In genomic region chr6:108312604-108313003, GRCh38 we compare ENCODE assay signal across 22 cellular contexts. TPM values are rescaled to one million over a fixed set of nuclear protein-coding genes. Genes with fewer than 3 reads are reported as not detected.
DNase-seq lines count a peak whose midpoint lies in the region; ATAC-seq, FAIRE-seq and TF ChIP-seq lines count a peak whose summit lies in the region.
"Had no signal": no experiment of that assay in that cellular context is flagged by ENCODE, and none has a peak within 500 bp of the region (broad histone marks: within the 10 kb centered on the region; RNA-seq: fewer than 3 reads in every experiment).

No MANE protein-coding gene starts in this region.

- no peaks in the 10 kb centered on the region for H4K20me1 ChIP-seq in HepG2 (ENCODE audit: insufficient read depth, low read length)
- H4K20me1 ChIP-seq in PC-3 (ENCODE audit: low read length) = no peaks in the 10 kb centered on the region

- H3K9me3 Mint-ChIP-seq in HFFc6 = no peaks in the 10 kb centered on the region

- no peak for TF ChIP-seq CTCF in HFFc6 (IDR thresholded peaks at IDR 0.05)
- no peak for TF ChIP-seq CTCF in body of pancreas (IDR thresholded peaks at IDR 0.05)
- TF ChIP-seq CTCF in HepG2 (CRISPR knock-in tag; IDR thresholded peaks at IDR 0.05) = no peak
- TF ChIP-seq CTCF in transverse colon (IDR thresholded peaks at IDR 0.05) = no peak
- no peak for TF ChIP-seq CTCF in PC-3 (conservative IDR thresholded peaks at IDR 0.05; ENCODE audit: low read depth, low read length)

- H3K4me1 Mint-ChIP-seq in HFFc6 (ENCODE audit: low read depth) = peaks cover 6% of the 10 kb centered on the region; the same call in 1 of the 2 replicates

- ATAC-seq in body of pancreas (peak; percentile 79), HepG2 (peak; percentile 74), sciatic nerve (no peak), PC-3 (no peak)
- ATAC-seq: Right ventricle myocardium inferior, SK-N-SH treated with all-trans-retinoic acid at 6 μM for 48 hours had no signal

- in situ Hi-C loops in HepG2 (cut with HindIII; ENCODE audit: extremely low pct_ligation_motif_present, low pct_unique_long_range_greater_than_20kb) (no loop called here), transverse colon (cut with MboI; ENCODE audit: low pct_ligation_motif_present in 1 of 4, low pct_unique_long_range_greater_than_20kb in 1 of 4, low sequenced_read_pairs in 3 of 4) (no loop called here)

- peak; percentile 83 for FAIRE-seq in HepG2 (lab: Jason Lieb, UNC)
- FAIRE-seq: GM12891, HTR-8/SVneo had no signal

- H3K27ac ChIP-seq in body of pancreas (no peak overlapping the region), HepG2 (ENCODE audit: extremely low read length, insufficient read depth, low read length) (peak overlapping the region; percentile 27), transverse colon (no peak overlapping the region), PC-3 (ENCODE audit: low read length) (no peak overlapping the region)
- H3K27ac ChIP-seq: KMS-11, SJCRH30 had no signal

- H3K36me3 ChIP-seq in body of pancreas (replicated peaks in 1 of 2; ENCODE audit: insufficient read depth in 1 of 2, low read depth in 2 of 2) (no peaks in the 10 kb centered on the region), HepG2 (replicated peaks in 1 of 2; ENCODE audit: control insufficient read depth in 1 of 2, insufficient read depth in 2 of 2, low read length in 2 of 2) (no peaks in the 10 kb centered on the region), transverse colon (no peaks in the 10 kb centered on the region), PC-3 (ENCODE audit: low read depth, low read length) (no peaks in the 10 kb centered on the region)
- H3K36me3 ChIP-seq: SJCRH30 had no signal

- H3K27ac Mint-ChIP-seq in HFFc6 = 0 out of 2 replicates have a peak overlapping the region, but pooled peaks have one; percentile 23

- H3K27me3 ChIP-seq in body of pancreas (no peaks in the 10 kb centered on the region), HepG2 (ENCODE audit: control insufficient read depth in 1 of 2, insufficient read depth in 2 of 2, low read length in 2 of 2) (no peaks in the 10 kb centered on the region), transverse colon (peaks cover 39% of the 10 kb centered on the region), PC-3 (ENCODE audit: low read length) (no peaks in the 10 kb centered on the region)
- H3K27me3 ChIP-seq: SJCRH30 had no signal

- no peak for DNase-seq in HFFc6
- DNase-seq in body of pancreas = peak in 2 of 4 donors; percentile 6 to 17
- peak; percentile 61 for DNase-seq in HepG2 (ENCODE audit: low spot score)
- peak; percentile 27 for DNase-seq in transverse colon
- no peak for DNase-seq in sciatic nerve (ENCODE audit: low spot score)
- DNase-seq in activated naive CD4-positive, alpha-beta T cell treated with anti-CD3 and anti-CD28 coated beads, Interleukin-2, amount 50 U/mL, for 16 hours = no peak
- no peak for DNase-seq in PC-3
- DNase-seq: Calu3, DMS79 treated with DMSO at 0.1 percent for 48 hours, GF-D8, H7, IMR-90, MM.1S, NCI-H1694, NCI-H2029 treated with DMSO at 0.1 percent for 48 hours, NCI-H526 treated with DMSO at 0.1 percent for 48 hours, SJCRH30 had no signal

- no peaks in the 10 kb centered on the region for H3K9me2 ChIP-seq in PC-3 (replicated peaks; ENCODE audit: low read length)

- H3K9me3 ChIP-seq in body of pancreas (no peaks in the 10 kb centered on the region), HepG2 (ENCODE audit: low read length) (no peaks in the 10 kb centered on the region), transverse colon (no peaks in the 10 kb centered on the region), PC-3 (ENCODE audit: low read length) (no peaks in the 10 kb centered on the region)
- H3K9me3 ChIP-seq: SJCRH30 had no signal

- H3F3A ChIP-seq in PC-3 (ENCODE audit: low read length, unreplicated experiment) = no peaks in the 10 kb centered on the region

- no peak overlapping the region for H3K9ac ChIP-seq in HepG2 (ENCODE audit: insufficient read depth, low read depth, low read length)
- H3K9ac ChIP-seq in PC-3 (ENCODE audit: low read length) = no peak overlapping the region
- H3K9ac ChIP-seq: KMS-11 had no signal

- H3K4me2 ChIP-seq in HepG2 (ENCODE audit: low read depth, low read length) (no peak overlapping the region), PC-3 (ENCODE audit: low read length) (no peak overlapping the region)
- H3K4me2 ChIP-seq: KMS-11 had no signal

- POLR2A ChIA-PET in HepG2 (lab: Yijun Ruan, JAX) = interaction anchor here (2.1 kb wide), 1 partner anchor 18 kb away, joined by 7 read pairs; the partner anchor contains the start of gene AFG1L
- POLR2A ChIA-PET in PC-3 (lab: Charles Lee; ENCODE audit: unreplicated experiment) = no interaction called here

- TF ChIP-seq EP300 in HepG2 (IDR thresholded peaks at IDR 0.05; ENCODE audit: low read depth in 2 of 2, low read length in 2 of 2) (peak in 1 of 2 experiments; percentile 34; a peak in 1 of 4 replicates), HepG2 (CRISPR knock-in tag; IDR thresholded peaks at IDR 0.05; ENCODE audit: borderline replicate concordance) (no peak), transverse colon (IDR thresholded peaks at IDR 0.05; ENCODE audit: low read depth) (peak; percentile 49)

- no peak overlapping the region for H2AFZ ChIP-seq in HepG2 (ENCODE audit: low read length)
- no peak overlapping the region for H2AFZ ChIP-seq in PC-3 (ENCODE audit: low read length)

- CTCF ChIA-PET in HepG2 (lab: Yijun Ruan, JAX; ENCODE audit: low intra/inter-chr PET ratio, low total read pairs) (no interaction called here), PC-3 (lab: Charles Lee) (no interaction called here)

- H3K4me3 ChIP-seq in body of pancreas (no peak overlapping the region), HepG2 (replicated peaks in 1 of 3; ENCODE audit: insufficient read depth in 1 of 3, low read depth in 2 of 3, low read length in 3 of 3) (no peak overlapping the region), transverse colon (no peak overlapping the region), PC-3 (ENCODE audit: low read length) (no peak overlapping the region)
- H3K4me3 ChIP-seq: SJCRH30 had no signal

- intact Hi-C loops in body of pancreas (cut with DNase I) (no loop called here), HepG2 (cut with micrococcal nuclease; ENCODE audit: unreplicated experiment) (no loop called here), transverse colon (cut with DNase I; ENCODE audit: low total_unique reads) (no loop called here), sciatic nerve (cut with DNase I) (loop anchor here (10.0 kb wide), 1 partner anchor 512 kb away; no protein-coding TSS in a partner anchor), PC-3 (cut with micrococcal nuclease) (no loop called here)

- no peaks in the 10 kb centered on the region for H3K36me3 Mint-ChIP-seq in HFFc6 (ENCODE audit: low read depth)

- H3K4me1 ChIP-seq in body of pancreas = peaks cover 4% of the 10 kb centered on the region
- peaks cover 13% of the 10 kb centered on the region for H3K4me1 ChIP-seq in HepG2 (ENCODE audit: insufficient read depth, low read length)
- H3K4me1 ChIP-seq in transverse colon = peaks cover 0 to 13% (median 5%) of the 10 kb centered on the region in 4 donors
- peaks cover 4% of the 10 kb centered on the region; the same call in 1 of the 2 replicates for H3K4me1 ChIP-seq in PC-3 (ENCODE audit: insufficient read depth, low read length)
- H3K4me1 ChIP-seq: SJCRH30 had no signal

- BruUV-seq in HepG2 (replicated peaks; lab: Mats Ljungman, UMichigan) = no TSS peak
- no TSS peak for BruUV-seq in PC-3 (replicated peaks; lab: Mats Ljungman, UMichigan)

- TF ChIP-seq RAD21 in HepG2 (CRISPR knock-in tag; IDR thresholded peaks at IDR 0.05) = no peak

- H3K4me3 Mint-ChIP-seq in HFFc6 = no peak overlapping the region

- peaks cover 3% of the 10 kb centered on the region for H3K79me2 ChIP-seq in HepG2 (ENCODE audit: insufficient read depth, low read length)
- H3K79me2 ChIP-seq in PC-3 (ENCODE audit: low read length) = no peaks in the 10 kb centered on the region

- TF ChIP-seq POLR2A in body of pancreas (IDR thresholded peaks at IDR 0.05) = no peak
- no peak for TF ChIP-seq POLR2A in HepG2 (IDR thresholded peaks at IDR 0.05; ENCODE audit: insufficient read depth in 1 of 2, low read depth in 2 of 2, low read length in 2 of 2)
- TF ChIP-seq POLR2A in transverse colon (IDR thresholded peaks at IDR 0.05) = no peak

- no peaks in the 10 kb centered on the region; the same call in 1 of the 2 replicates for H3K27me3 Mint-ChIP-seq in HFFc6 (ENCODE audit: insufficient read depth)

RNA-seq across cellular contexts. Expression of gene AFG1L, which starts 17.8 kb away (rescaled TPM):
- 1 to 10 TPM; 4.8 to 5.7 (median 5.3) TPM for total RNA-seq in HFFc6 (2021; fragmentation: NEBNext Ultra II Directional; extraction: Animal tissue kit (Norgen Biotek cat#: 25700))
- total RNA-seq in body of pancreas (1 to 10 TPM; 1.6 to 4.0 TPM), HepG2 (2016; rRNA removed; fragmentation: Illumina TruSeq; extraction: Trizol) (14.0 and 18.1 TPM in 2 replicates), transverse colon (10 to 100 TPM in 1 of 4 donors, 1 to 10 TPM in 3; 2.2 to 22.5 (median 5.5) TPM), sciatic nerve (8.8 TPM), PC-3 (2014; rRNA removed) (3.6 and 4.1 TPM in 2 replicates)
- 21.2 and 28.6 TPM in 2 replicates for total RNA-seq in HepG2 (2016; cell fraction: cytosol; rRNA removed; fragmentation: Illumina TruSeq; extraction: Trizol; ENCODE audit: low read depth)
- 12.7 and 18.1 TPM in 2 replicates for total RNA-seq in HepG2 (2016; cell fraction: insoluble cytoplasmic fraction; rRNA removed; fragmentation: Illumina TruSeq; extraction: Trizol)
- 9.7 and 11.2 TPM in 2 replicates for total RNA-seq in HepG2 (2016; cell fraction: membrane; rRNA removed; fragmentation: Illumina TruSeq; extraction: Trizol)
- total RNA-seq in HepG2 (2016; cell fraction: nucleus; rRNA removed; fragmentation: Illumina TruSeq; extraction: Trizol) = 16.6 and 19.1 TPM in 2 replicates
- polyA plus RNA-seq in HepG2 (2011; rRNA removed) = 1.3 and 3.1 TPM in 2 replicates
- 0.93 and 1.0 TPM in 2 replicates for polyA plus RNA-seq in HepG2 (2011; cell fraction: cytosol; rRNA removed)
- 1.2 and 2.7 TPM in 2 replicates for polyA plus RNA-seq in HepG2 (2011; cell fraction: nucleus; rRNA removed)
- polyA plus RNA-seq in HepG2 (2012) = 1.7 and 4.7 TPM in 2 replicates
- polyA plus RNA-seq in HepG2 (2016; cell fraction: cytosol; fragmentation: Illumina TruSeq; extraction: Trizol; ENCODE audit: low read depth) = 1.9 and 2.2 TPM in 2 replicates
- polyA plus RNA-seq in HepG2 (2016; cell fraction: insoluble cytoplasmic fraction; fragmentation: Illumina TruSeq; extraction: Trizol; ENCODE audit: low read depth) = 11.2 and 14.7 TPM in 2 replicates
- polyA plus RNA-seq in HepG2 (2016; cell fraction: membrane; fragmentation: Illumina TruSeq; extraction: Trizol; ENCODE audit: low read depth) = 1.6 and 2.8 TPM in 2 replicates
- polyA plus RNA-seq in HepG2 (2016; cell fraction: nucleus; fragmentation: Illumina TruSeq; extraction: Trizol; ENCODE audit: insufficient read depth, low read depth) = 8.1 and 8.4 TPM in 2 replicates
- polyA minus RNA-seq in HepG2 (2011; rRNA and poly(A)+ RNA removed; ENCODE audit: low replicate concordance) = 7.2 and 9.6 TPM in 2 replicates
- 6.4 and 9.8 TPM in 2 replicates for polyA minus RNA-seq in HepG2 (2011; cell fraction: cytosol; rRNA and poly(A)+ RNA removed)
- 11.4 and 25.8 TPM in 2 replicates for polyA minus RNA-seq in HepG2 (2011; cell fraction: nucleus; rRNA and poly(A)+ RNA removed)

RNA-seq across cellular contexts. Expression of gene SNX3, which starts 51.8 kb away (rescaled TPM):
- 100 to 1,000 TPM; 148 to 195 (median 189) TPM for total RNA-seq in HFFc6 (2021; fragmentation: NEBNext Ultra II Directional; extraction: Animal tissue kit (Norgen Biotek cat#: 25700))
- total RNA-seq in body of pancreas = 10 to 100 TPM; 61.6 to 77.0 TPM
- total RNA-seq in HepG2 (2016; rRNA removed; fragmentation: Illumina TruSeq; extraction: Trizol) = 84.9 and 111 TPM in 2 replicates
- 76.5 and 88.5 TPM in 2 replicates for total RNA-seq in HepG2 (2016; cell fraction: cytosol; rRNA removed; fragmentation: Illumina TruSeq; extraction: Trizol; ENCODE audit: low read depth)
- 88.8 and 113 TPM in 2 replicates for total RNA-seq in HepG2 (2016; cell fraction: insoluble cytoplasmic fraction; rRNA removed; fragmentation: Illumina TruSeq; extraction: Trizol)
- total RNA-seq in HepG2 (2016; cell fraction: membrane; rRNA removed; fragmentation: Illumina TruSeq; extraction: Trizol) = 153 and 156 TPM in 2 replicates
- total RNA-seq in HepG2 (2016; cell fraction: nucleus; rRNA removed; fragmentation: Illumina TruSeq; extraction: Trizol) = 40.1 and 47.1 TPM in 2 replicates
- 161 and 226 TPM in 2 replicates for polyA plus RNA-seq in HepG2 (2011; rRNA removed)
- polyA plus RNA-seq in HepG2 (2011; cell fraction: cytosol; rRNA removed) = 86.0 and 158 TPM in 2 replicates
- polyA plus RNA-seq in HepG2 (2011; cell fraction: nucleus; rRNA removed) = 18.8 and 37.1 TPM in 2 replicates
- 105 and 119 TPM in 2 replicates for polyA plus RNA-seq in HepG2 (2012)
- 170 and 199 TPM in 2 replicates for polyA plus RNA-seq in HepG2 (2016; cell fraction: cytosol; fragmentation: Illumina TruSeq; extraction: Trizol; ENCODE audit: low read depth)
- polyA plus RNA-seq in HepG2 (2016; cell fraction: insoluble cytoplasmic fraction; fragmentation: Illumina TruSeq; extraction: Trizol; ENCODE audit: low read depth) = 189 and 197 TPM in 2 replicates
- 247 and 254 TPM in 2 replicates for polyA plus RNA-seq in HepG2 (2016; cell fraction: membrane; fragmentation: Illumina TruSeq; extraction: Trizol; ENCODE audit: low read depth)
- polyA plus RNA-seq in HepG2 (2016; cell fraction: nucleus; fragmentation: Illumina TruSeq; extraction: Trizol; ENCODE audit: insufficient read depth, low read depth) = 84.4 and 93.0 TPM in 2 replicates
- 58.3 and 60.5 TPM in 2 replicates for polyA minus RNA-seq in HepG2 (2011; rRNA and poly(A)+ RNA removed; ENCODE audit: low replicate concordance)
- 38.9 and 45.4 TPM in 2 replicates for polyA minus RNA-seq in HepG2 (2011; cell fraction: cytosol; rRNA and poly(A)+ RNA removed)
- polyA minus RNA-seq in HepG2 (2011; cell fraction: nucleus; rRNA and poly(A)+ RNA removed) = 20.5 and 22.4 TPM in 2 replicates
- 100 to 1,000 TPM in 3 of 4 donors, 10 to 100 TPM in 1; 81.2 to 136 (median 121) TPM for total RNA-seq in transverse colon
- total RNA-seq in sciatic nerve = 145 TPM
- 92.7 and 110 TPM in 2 replicates for total RNA-seq in PC-3 (2014; rRNA removed)

Comparison
In these comparisons a context has a peak if more than half of its experiments do, and no peak if none do; other contexts are left out.
1. DNase-seq: peak in HepG2 (single experiment) and transverse colon (single experiment); none in HFFc6 (single experiment), sciatic nerve (single experiment), activated naive CD4-positive, alpha-beta T cell treated with anti-CD3 and anti-CD28 coated beads, Interleukin-2, amount 50 U/mL, for 16 hours (single experiment) and PC-3 (single experiment).
2. ATAC-seq: peak in body of pancreas (single experiment) and HepG2 (single experiment); none in sciatic nerve (single experiment) and PC-3 (single experiment).